ENCODE assay signal across 8 cellular contexts in genomic region chr17:8382052-8382879, GRCh38. TPM values are rescaled to one million over a fixed set of nuclear protein-coding genes. Genes with fewer than 3 reads are reported as not detected.
DNase-seq lines count a peak whose midpoint lies in the region; ATAC-seq and TF ChIP-seq lines count a peak whose summit lies in the region.

No MANE protein-coding gene starts in this region.

- H3K27me3 ChIP-seq in testis, result no peaks in the 10 kb centered on the region

- intact Hi-C loops in testis (cut with DNase I; ENCODE audit: low total_unique reads), result no loop called here

- peak overlapping the region; percentile 47 to 75 for H3K27ac ChIP-seq in testis

- H3K36me3 ChIP-seq in testis (ENCODE audit: low read depth, missing control alignments), result no peaks in the 10 kb centered on the region

- peaks cover 22% of the 10 kb centered on the region for H3K4me1 ChIP-seq in testis

- H3K9me3 Mint-ChIP-seq in activated T-cell treated with anti-CD3 and anti-CD28 coated beads, Interleukin-2, amount 50 U/mL, for 72 hours, result no peaks in the 10 kb centered on the region
- H3K9me3 Mint-ChIP-seq in activated T-helper 17 cell treated with anti-CD3 and anti-CD28 coated beads, Interleukin-2, amount 50 U/mL, for 72 hours, result no peaks in the 10 kb centered on the region
- no peaks in the 10 kb centered on the region for H3K9me3 Mint-ChIP-seq in immature natural killer cell

- no peaks in the 10 kb centered on the region for H3K9me3 ChIP-seq in testis

- H3K4me3 ChIP-seq in testis, result peak overlapping the region; percentile 69

- peak overlapping the region; percentile 96 for H3K27ac Mint-ChIP-seq in activated T-cell treated with anti-CD3 and anti-CD28 coated beads, Interleukin-2, amount 50 U/mL, for 72 hours
- peak overlapping the region; percentile 100 for H3K27ac Mint-ChIP-seq in activated T-helper 17 cell treated with anti-CD3 and anti-CD28 coated beads, Interleukin-2, amount 50 U/mL, for 72 hours
- H3K27ac Mint-ChIP-seq in immature natural killer cell, result peak overlapping the region; percentile 92 to 98 (median 94)

- ATAC-seq in activated T-cell treated with anti-CD3 and anti-CD28 coated beads, Interleukin-2, amount 50 U/mL, for 72 hours (replicated peaks in 1 of 2), result no peak
- no peak for ATAC-seq in activated T-helper 17 cell treated with anti-CD3 and anti-CD28 coated beads, Interleukin-2, amount 50 U/mL, for 72 hours (replicated peaks)
- ATAC-seq in GM21825 (IDR thresholded peaks at IDR 0.05; ENCODE audit: unreplicated experiment), result no peak

- 10% methylated on average over 27 of the region's 27 CpGs for WGBS in testis, 2 donors

- no peak for TF ChIP-seq CTCF in testis (IDR thresholded peaks at IDR 0.05)

- peak overlapping the region; percentile 99 for H3K4me3 Mint-ChIP-seq in activated T-cell treated with anti-CD3 and anti-CD28 coated beads, Interleukin-2, amount 50 U/mL, for 72 hours
- H3K4me3 Mint-ChIP-seq in activated T-helper 17 cell treated with anti-CD3 and anti-CD28 coated beads, Interleukin-2, amount 50 U/mL, for 72 hours, result peak overlapping the region; percentile 100
- H3K4me3 Mint-ChIP-seq in immature natural killer cell, result peak overlapping the region; percentile 97 to 99 (median 98)

- peaks cover 65% of the 10 kb centered on the region for H3K4me1 Mint-ChIP-seq in activated T-cell treated with anti-CD3 and anti-CD28 coated beads, Interleukin-2, amount 50 U/mL, for 72 hours (ENCODE audit: low read depth)
- H3K4me1 Mint-ChIP-seq in activated T-helper 17 cell treated with anti-CD3 and anti-CD28 coated beads, Interleukin-2, amount 50 U/mL, for 72 hours, result peaks cover 33% of the 10 kb centered on the region
- H3K4me1 Mint-ChIP-seq in immature natural killer cell, result peaks cover 64 to 83% of the 10 kb centered on the region in 2 donors

- peaks cover 18 to 44% of the 10 kb centered on the region in 2 donors for H3K36me3 Mint-ChIP-seq in activated T-cell treated with anti-CD3 and anti-CD28 coated beads, Interleukin-2, amount 50 U/mL, for 72 hours (ENCODE audit: insufficient read depth in 2 of 2)
- H3K36me3 Mint-ChIP-seq in activated T-helper 17 cell treated with anti-CD3 and anti-CD28 coated beads, Interleukin-2, amount 50 U/mL, for 72 hours (ENCODE audit: low read depth), result peaks cover 61% of the 10 kb centered on the region
- peaks cover 6 to 42% (median 21%) of the 10 kb centered on the region in 3 donors for H3K36me3 Mint-ChIP-seq in immature natural killer cell

- DNase-seq in activated T-cell treated with anti-CD3 and anti-CD28 coated beads, Interleukin-2, amount 50 U/mL, for 72 hours, result no peak
- no peak for DNase-seq in activated T-cell treated with anti-CD3 and anti-CD28 coated beads, Interleukin-2, amount 50 U/mL, for 1 hour
- DNase-seq in immature natural killer cell (peak in 1 of 3 donors; percentile 9), testis (no peak), mesenteric fat pad (ENCODE audit: low spot score) (no peak), NCI-H187 treated with DMSO at 0.1 percent for 48 hours (lab: John Stamatoyannopoulos, UW) (no peak)

- no peaks in the 10 kb centered on the region for H3K27me3 Mint-ChIP-seq in activated T-cell treated with anti-CD3 and anti-CD28 coated beads, Interleukin-2, amount 50 U/mL, for 72 hours (ENCODE audit: low read depth)
- no peaks in the 10 kb centered on the region for H3K27me3 Mint-ChIP-seq in activated T-helper 17 cell treated with anti-CD3 and anti-CD28 coated beads, Interleukin-2, amount 50 U/mL, for 72 hours
- peaks cover 2 to 11% (median 10%) of the 10 kb centered on the region in 3 donors for H3K27me3 Mint-ChIP-seq in immature natural killer cell (ENCODE audit: low read depth in 3 of 3)

- no peak for TF ChIP-seq POLR2A in testis (IDR thresholded peaks at IDR 0.05)

RNA-seq across cellular contexts. Expression of gene RPL26, which starts 0.7 kb away (rescaled TPM):
- total RNA-seq in activated T-cell treated with anti-CD3 and anti-CD28 coated beads, Interleukin-2, amount 50 U/mL, for 72 hours, result 1,000 to 10,000 TPM; 3,459 to 3,692 TPM
- total RNA-seq in activated T-helper 17 cell treated with anti-CD3 and anti-CD28 coated beads, Interleukin-2, amount 50 U/mL, for 72 hours, result 1,000 to 10,000 TPM; 2,606 to 3,397 TPM
- polyA plus RNA-seq in immature natural killer cell (1,000 to 10,000 TPM in 1 of 3 donors, 100 to 1,000 TPM in 2; 683 to 1,109 (median 864) TPM), testis (ENCODE audit: insufficient read depth, low read depth, low replicate concordance) (1,360 TPM)
- total RNA-seq in testis (1,000 to 10,000 TPM in 1 of 2 donors, 100 to 1,000 TPM in 1; 769 to 1,617 TPM), mesenteric fat pad (1,206 TPM)

RNA-seq across cellular contexts. Expression of gene RNF222, which starts 15.4 kb away (rescaled TPM):
- under 1 TPM; 0.07 to 0.19 TPM for total RNA-seq in activated T-cell treated with anti-CD3 and anti-CD28 coated beads, Interleukin-2, amount 50 U/mL, for 72 hours
- under 1 TPM; 0.09 to 0.21 TPM for total RNA-seq in activated T-helper 17 cell treated with anti-CD3 and anti-CD28 coated beads, Interleukin-2, amount 50 U/mL, for 72 hours
- polyA plus RNA-seq in immature natural killer cell (under 1 TPM in 1 of 3 donors, not detected in 2; 0.13 TPM), testis (ENCODE audit: insufficient read depth, low read depth, low replicate concordance) (not detected)
- total RNA-seq in testis (under 1 TPM in 1 of 2 donors, not detected in 1; 0.06 TPM), mesenteric fat pad (not detected)

RNA-seq across cellular contexts. Expression of gene ODF4, which starts 42.6 kb away (rescaled TPM):
- not detected for total RNA-seq in activated T-cell treated with anti-CD3 and anti-CD28 coated beads, Interleukin-2, amount 50 U/mL, for 72 hours
- total RNA-seq in activated T-helper 17 cell treated with anti-CD3 and anti-CD28 coated beads, Interleukin-2, amount 50 U/mL, for 72 hours, result not detected
- polyA plus RNA-seq in immature natural killer cell (not detected), testis (ENCODE audit: insufficient read depth, low read depth, low replicate concordance) (34.0 TPM)
- total RNA-seq in testis (1 to 10 TPM; 5.3 to 7.7 TPM), mesenteric fat pad (not detected)

RNA-seq across cellular contexts. Expression of gene NDEL1, which starts 53.4 kb away (rescaled TPM):
- 10 to 100 TPM; 65.1 to 74.2 TPM for total RNA-seq in activated T-cell treated with anti-CD3 and anti-CD28 coated beads, Interleukin-2, amount 50 U/mL, for 72 hours
- total RNA-seq in activated T-helper 17 cell treated with anti-CD3 and anti-CD28 coated beads, Interleukin-2, amount 50 U/mL, for 72 hours, result 10 to 100 TPM; 71.9 to 74.1 TPM
- polyA plus RNA-seq in immature natural killer cell (10 to 100 TPM; 37.2 to 75.0 (median 54.4) TPM), testis (ENCODE audit: insufficient read depth, low read depth, low replicate concordance) (51.2 TPM)
- total RNA-seq in testis (10 to 100 TPM; 73.1 to 85.4 TPM), mesenteric fat pad (112 TPM)
